ENCODE assay signal across 16 cellular contexts in the genomic region with DNA sequence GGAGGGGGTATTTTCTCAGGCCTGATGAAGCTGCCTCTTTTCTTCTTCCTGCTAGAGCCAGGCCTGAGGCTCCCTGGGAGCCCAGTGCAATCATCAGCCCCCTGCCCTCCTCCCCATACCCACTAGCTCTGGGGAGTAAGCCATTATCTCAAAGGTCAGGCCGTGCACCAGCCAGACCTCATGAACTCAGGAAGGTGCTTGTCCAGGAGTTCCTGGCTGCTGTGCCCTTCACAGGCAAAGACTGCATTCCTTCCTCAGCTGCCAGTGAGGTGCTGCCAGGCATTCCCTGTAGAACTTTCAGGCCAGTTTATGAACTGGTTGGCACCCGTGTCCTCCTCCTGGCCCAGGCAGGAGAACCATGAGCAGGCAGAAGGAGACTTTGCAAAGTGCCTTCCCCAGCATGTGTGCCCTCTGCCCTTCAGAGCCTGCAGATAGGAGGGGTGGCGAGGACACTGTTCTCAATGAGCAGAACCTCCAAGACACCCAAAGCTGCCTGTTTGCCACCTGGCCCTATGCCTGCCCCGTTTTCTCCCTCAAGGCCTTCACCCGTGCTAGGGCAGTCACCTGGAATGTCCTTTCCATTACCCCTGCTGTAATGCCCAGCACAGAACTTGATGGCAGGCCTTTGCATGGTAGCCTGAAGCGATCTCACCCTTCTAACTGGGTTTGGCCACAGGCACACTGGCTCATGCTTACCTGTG. TPM values are rescaled to one million over a fixed set of nuclear protein-coding genes. Genes with fewer than 3 reads are reported as not detected.
DNase-seq lines count a peak whose midpoint lies in the region; ATAC-seq, FAIRE-seq and TF ChIP-seq lines count a peak whose summit lies in the region.
"Had no signal": no experiment of that assay in that cellular context is flagged by ENCODE, and none has a peak within 500 bp of the region (broad histone marks: within the 10 kb centered on the region; RNA-seq: fewer than 3 reads in every experiment).

No MANE protein-coding gene starts in this region.

- H3K27ac ChIP-seq in WERI-Rb-1: no peak overlapping the region
- H3K27ac ChIP-seq in heart right ventricle: peak overlapping the region in 8 of 10 donors; percentile 5 to 88 (median 66)
- H3K27ac ChIP-seq: BLaER1, foreskin keratinocyte had no signal

- ATAC-seq in heart right ventricle (no peak), sciatic nerve (no peak), HG02852 (IDR thresholded peaks at IDR 0.05; ENCODE audit: unreplicated experiment) (no peak), HG03342 (IDR thresholded peaks at IDR 0.05; ENCODE audit: unreplicated experiment) (no peak)
- ATAC-seq: activated CD8-positive, alpha-beta T cell treated with anti-CD3 and anti-CD28 coated beads, Interleukin-2, amount 10 ng/mL, durations not matched to agents 7 days and 5 days; foreskin keratinocyte; PC-3 had no signal

- no peaks in the 10 kb centered on the region for H3K9me3 ChIP-seq in WERI-Rb-1 (ENCODE audit: severe bottlenecking)
- no peaks in the 10 kb centered on the region for H3K9me3 ChIP-seq in heart right ventricle
- H3K9me3 ChIP-seq: BLaER1 had no signal

- DNase-seq in GM12891 (ENCODE audit: insufficient read length, low spot score): peak; percentile 6
- peak; percentile 4 for DNase-seq in WERI-Rb-1
- DNase-seq in heart right ventricle: no peak
- DNase-seq in sciatic nerve (ENCODE audit: low spot score): peak; percentile 54
- no peak for DNase-seq in NCI-H1930 (lab: John Stamatoyannopoulos, UW)
- DNase-seq in DMS114 treated with DMSO at 0.1 percent for 48 hours (lab: John Stamatoyannopoulos, UW; ENCODE audit: unreplicated experiment): no peak
- DNase-seq: activated CD8-positive, alpha-beta T cell treated with anti-CD3 and anti-CD28 coated beads, Interleukin-2, amount 10 ng/mL, durations not matched to agents 7 days and 5 days; foreskin keratinocyte; NCI-H1048; NCI-H2227 treated with DMSO at 0.1 percent for 48 hours; PC-3 had no signal

- H3K4me1 ChIP-seq in heart right ventricle: peaks cover 8 to 70% (median 57%) of the 10 kb centered on the region in 9 donors
- H3K4me1 ChIP-seq: foreskin keratinocyte had no signal

- H3K4me3 ChIP-seq in WERI-Rb-1 (ENCODE audit: low read depth, low read length): no peak overlapping the region
- peak overlapping the region in 7 of 10 donors; percentile 46 to 81 (median 70) for H3K4me3 ChIP-seq in heart right ventricle
- H3K4me3 ChIP-seq: BLaER1 had no signal

- H3K27me3 ChIP-seq in WERI-Rb-1 (ENCODE audit: insufficient read depth, low read depth, severe bottlenecking) (peaks cover 8% of the 10 kb centered on the region), heart right ventricle (peaks cover 14 to 100% (median 71%) of the 10 kb centered on the region in 7 donors)

- intact Hi-C loops in heart right ventricle (cut with DNase I): loop anchor here in 4 of 10 donors (5.0 to 10.0 kb wide), 4 partner anchors 150 to 693 kb away; no protein-coding TSS in a partner anchor
- intact Hi-C loops in sciatic nerve (cut with DNase I): loop anchor here (10.0 kb wide), 1 partner anchor 663 kb away; no protein-coding TSS in a partner anchor

- FAIRE-seq in GM12891 (lab: Jason Lieb, UNC): no peak
- FAIRE-seq: GM19239 had no signal

- TF ChIP-seq CTCF in WERI-Rb-1 (IDR thresholded peaks at IDR 0.05; ENCODE audit: low read depth, low read length) (no peak), heart right ventricle (IDR thresholded peaks at IDR 0.05) (no peak)

- TF ChIP-seq POLR2A in GM12891 (IDR thresholded peaks at IDR 0.05; ENCODE audit: low read depth, low read length): no peak

- no peaks in the 10 kb centered on the region; the same call in 1 of the 2 replicates for H3K36me3 ChIP-seq in WERI-Rb-1
- peaks cover 0 to 19% (median 0%) of the 10 kb centered on the region in 9 donors for H3K36me3 ChIP-seq in heart right ventricle
- H3K36me3 ChIP-seq: BLaER1 had no signal

- 48 to 68% methylated on average over 6 of the region's 6 CpGs for WGBS in heart right ventricle, 2 donors

TF ChIP-seq in GM12891, 5 proteins besides CTCF, POLR2A, EP300 and RAD21:
- TF ChIP-seq TAF1 (IDR thresholded peaks at IDR 0.05; ENCODE audit: low read depth, low read length): no peak

RNA-seq across cellular contexts. Expression of a gene that starts 7.7 kb away (rescaled TPM):
- 0.01 TPM for polyA plus RNA-seq in GM12891 (2012; ENCODE audit: low read depth, missing spikeins)
- total RNA-seq in heart right ventricle: 10 to 100 TPM in 5 of 10 donors, 1 to 10 TPM in 5; 4.6 to 21.8 (median 10.0) TPM
- polyA plus RNA-seq in heart right ventricle: 10 to 100 TPM; 13.4 to 31.1 TPM
- total RNA-seq in sciatic nerve: 42.4 TPM
- total RNA-seq: activated CD8-positive, alpha-beta T cell treated with anti-CD3 and anti-CD28 coated beads, Interleukin-2, amount 10 ng/mL, durations not matched to agents 7 days and 5 days; foreskin keratinocyte; T-helper 2 cell treated with Interferon-gamma antibody and Interleukin-4, amounts not matched to agents 100 ng/mL and 5 ng/mL, for 36 hours had no signal
- polyA plus RNA-seq: foreskin keratinocyte had no signal

RNA-seq across cellular contexts. Expression of a gene that starts 44.9 kb away (rescaled TPM):
- polyA plus RNA-seq in GM12891 (2012; ENCODE audit: low read depth, missing spikeins): not detected
- not detected for total RNA-seq in heart right ventricle
- polyA plus RNA-seq in heart right ventricle: under 1 TPM in 1 of 2 donors, not detected in 1; 0.03 TPM
- not detected for total RNA-seq in sciatic nerve
- total RNA-seq: activated CD8-positive, alpha-beta T cell treated with anti-CD3 and anti-CD28 coated beads, Interleukin-2, amount 10 ng/mL, durations not matched to agents 7 days and 5 days; foreskin keratinocyte; PC-3; T-helper 2 cell treated with Interferon-gamma antibody and Interleukin-4, amounts not matched to agents 100 ng/mL and 5 ng/mL, for 36 hours had no signal

Comparison
In these comparisons a context has a peak if more than half of its experiments do, and no peak if none do; other contexts are left out.
1. DNase-seq: peak in GM12891 (single experiment), WERI-Rb-1 (single experiment) and sciatic nerve (single experiment); none in heart right ventricle (0 of 2), NCI-H1930 (0 of 2) and DMS114 treated with DMSO at 0.1 percent for 48 hours (single experiment).